8 cellular contexts compared by ENCODE assay signal in genomic region chr15:79970921-79971434, GRCh38. TPM values are rescaled to one million over a fixed set of nuclear protein-coding genes. Genes with fewer than 3 reads are reported as not detected.
DNase-seq lines count a peak whose midpoint lies in the region; ATAC-seq and TF ChIP-seq lines count a peak whose summit lies in the region.

BCL2A1 (minus strand) TSS chr15:79971196; CDS start chr15:79971119, 77 bp downstream.

- H3K27ac ChIP-seq in left lung, result peak within 1 kb of the TSS; percentile 69 to 93

- H3K4me1 ChIP-seq in left lung, result peaks cover 0 to 63% of the 10 kb centered on the region in 2 donors

- DNase-seq in RKO (ENCODE audit: low spot score) (peak; percentile 100), left lung (peak in 1 of 2 donors; percentile 40), NCI-H69 (lab: John Stamatoyannopoulos, UW) (no peak)
- peak; percentile 69 for DNase-seq in activated naive CD4-positive, alpha-beta T cell treated with Interleukin-2 at 50 U/mL for 16 hours
- DNase-seq in stimulated activated naive CD4-positive, alpha-beta T cell treated with Interleukin-2 at 50 U/mL for 16 hours (lab: John Stamatoyannopoulos, UW), result peak; percentile 56

- H3K27me3 ChIP-seq in left lung, result no peaks in the 10 kb centered on the region

- H3K9me3 ChIP-seq in left lung, result no peaks in the 10 kb centered on the region

- ATAC-seq in GM18498 (IDR thresholded peaks at IDR 0.05; ENCODE audit: unreplicated experiment) (peak; percentile 69), HG02884 (IDR thresholded peaks at IDR 0.05; ENCODE audit: unreplicated experiment) (peak; percentile 64), left lung (peak; percentile 69), HG02840 (IDR thresholded peaks at IDR 0.05; ENCODE audit: low FRiP score, unreplicated experiment) (no peak)

- H3K4me3 ChIP-seq in left lung, result peak within 1 kb of the TSS in 1 of 2 donors; percentile 41

- TF ChIP-seq CTCF in left lung (IDR thresholded peaks at IDR 0.05), result no peak

- H3K36me3 ChIP-seq in left lung, result no peaks in the 10 kb centered on the region

- intact Hi-C loops in left lung (cut with DNase I), result no loop called here

RNA-seq across cellular contexts. Expression of gene BCL2A1, which starts in this region (rescaled TPM):
- 10 to 100 TPM; 28.7 to 99.2 TPM for total RNA-seq in left lung
